16 cellular contexts compared by ENCODE assay signal in genomic region chr4:78562687-78563086, GRCh38.
"Had no signal": no experiment of that assay in that cellular context is flagged by ENCODE, and none has a peak within 500 bp of the region (broad histone marks: within the 10 kb centered on the region; RNA-seq: fewer than 3 reads in every experiment).

No MANE protein-coding gene starts in this region.

- DNase-seq: activated CD4-positive, alpha-beta T cell treated with anti-CD3 and anti-CD28 coated beads, Interleukin-2, amount 10 ng/mL, durations not matched to agents 24 days and 14 days; activated CD4-positive, CD25-positive, alpha-beta regulatory T cell; activated CD8-positive, alpha-beta memory T cell treated with anti-CD3 and anti-CD28 coated beads, Interleukin-2, amount 50 U/mL, for 4 hours; activated CD8-positive, alpha-beta T cell treated with anti-CD3 and anti-CD28 coated beads, Interleukin-2, amount 10 ng/mL, durations not matched to agents 7 days and 5 days; activated effector memory CD4-positive, alpha-beta T cell treated with anti-CD3 and anti-CD28 coated beads, Interleukin-2, amount 50 U/mL, for 16 hours; activated T-cell treated with anti-CD3 and anti-CD28 coated beads, Interleukin-2, amount 50 U/mL, for 48 hours; adrenal gland; dorsolateral prefrontal cortex; endodermal cell; erythroblast; hypothalamus; stimulated activated CD4-positive, alpha-beta T cell treated with anti-CD3 and anti-CD28 coated beads, Interleukin-2, amount 100 ng/mL, for 48 hours; stimulated activated naive CD8-positive, alpha-beta T cell treated with anti-CD3 and anti-CD28 coated beads, Interleukin-15, Interleukin-2, amounts not matched to agents 100 U/mL and 50 U/mL, for 24 hours; upper lobe of right lung had no signal

- H3K9me3 ChIP-seq: adrenal gland, suprapubic skin, upper lobe of right lung had no signal

- H3K27ac ChIP-seq: adrenal gland, cardiac muscle cell, dorsolateral prefrontal cortex, suprapubic skin, upper lobe of right lung had no signal

- H3K36me3 ChIP-seq: adrenal gland, cardiac muscle cell, suprapubic skin, upper lobe of right lung had no signal

- H3K4me1 ChIP-seq: suprapubic skin had no signal

- H3K4me3 ChIP-seq: adrenal gland, cardiac muscle cell, dorsolateral prefrontal cortex, suprapubic skin, upper lobe of right lung had no signal

- H3K27me3 ChIP-seq: adrenal gland, cardiac muscle cell, suprapubic skin, upper lobe of right lung had no signal

- ATAC-seq: activated CD8-positive, alpha-beta T cell treated with anti-CD3 and anti-CD28 coated beads, Interleukin-2, amount 10 ng/mL, durations not matched to agents 7 days and 5 days; stimulated activated naive CD8-positive, alpha-beta T cell treated with anti-CD3 and anti-CD28 coated beads, Interleukin-15, Interleukin-2, amounts not matched to agents 100 U/mL and 50 U/mL, for 24 hours; upper lobe of right lung had no signal
